ENCODE assay signal across 13 cellular contexts in genomic region chr2:119693967-119694366, GRCh38.
"Had no signal": no experiment of that assay in that cellular context is flagged by ENCODE, and none has a peak within 500 bp of the region (broad histone marks: within the 10 kb centered on the region; RNA-seq: fewer than 3 reads in every experiment).

No MANE protein-coding gene starts in this region.

- H3K9me3 ChIP-seq: lower lobe of right lung, psoas muscle, suprapubic skin, upper lobe of right lung had no signal

- H3K36me3 ChIP-seq: upper lobe of right lung had no signal

- H3K4me3 Mint-ChIP-seq: activated B cell treated with CpG ODN at 0.5 μM for 24 hours had no signal

- H3K27me3 ChIP-seq: suprapubic skin, upper lobe of right lung had no signal

- H3K4me3 ChIP-seq: lower lobe of right lung, psoas muscle, suprapubic skin, upper lobe of right lung had no signal

- H3K27ac ChIP-seq: psoas muscle, suprapubic skin had no signal

- H3K27ac Mint-ChIP-seq: activated B cell treated with CpG ODN at 0.5 μM for 24 hours; activated naive CD8-positive, alpha-beta T cell had no signal

- H3K36me3 Mint-ChIP-seq: activated naive CD8-positive, alpha-beta T cell had no signal

- H3K27me3 Mint-ChIP-seq: activated naive CD8-positive, alpha-beta T cell had no signal

- H3K4me1 ChIP-seq: suprapubic skin had no signal

- DNase-seq: activated B cell treated with CpG ODN at 0.5 μM for 24 hours; activated effector memory CD4-positive, alpha-beta T cell treated with Interleukin-2 at 50 U/mL for 16 hours; amygdala; dermis blood vessel endothelial cell; lower lobe of right lung; midbrain; psoas muscle; stimulated activated CD4-positive, alpha-beta T cell treated with anti-CD3 and anti-CD28 coated beads, Interleukin-2, amount 100 ng/mL, for 48 hours; stimulated activated naive CD4-positive, alpha-beta T cell treated with Interleukin-2 at 50 U/mL for 16 hours; upper lobe of right lung had no signal

- H3K9me3 Mint-ChIP-seq: activated B cell treated with CpG ODN at 0.5 μM for 24 hours had no signal

- ATAC-seq: esophagus mucosa, psoas muscle had no signal
